ENCODE assay signal across 22 cellular contexts in genomic region chr9:18747590-18747989, GRCh38.
DNase-seq lines count a peak whose midpoint lies in the region; ATAC-seq, FAIRE-seq and TF ChIP-seq lines count a peak whose summit lies in the region.
"Had no signal": no experiment of that assay in that cellular context is flagged by ENCODE, and none has a peak within 500 bp of the region (broad histone marks: within the 10 kb centered on the region; RNA-seq: fewer than 3 reads in every experiment).

No MANE protein-coding gene starts in this region.

- H3K4me3 Mint-ChIP-seq in WTC11 = no peak overlapping the region
- H3K4me3 Mint-ChIP-seq in chondrocyte (ENCODE audit: unreplicated experiment) = no peak overlapping the region
- H3K4me3 Mint-ChIP-seq: activated CD4-positive, alpha-beta T cell treated with anti-CD3 and anti-CD28 coated beads, Interleukin-2, amount 10 ng/mL, durations not matched to agents 24 days and 14 days; activated naive CD4-positive, alpha-beta T cell treated with anti-CD3 and anti-CD28 coated beads, Interleukin-2, amount 50 U/mL, for 24 hours; CD8-positive, alpha-beta memory T cell; T-helper 17 cell had no signal

- no peak overlapping the region for H3K27ac ChIP-seq in adrenal gland
- no peak overlapping the region for H3K27ac ChIP-seq in upper lobe of right lung
- H3K27ac ChIP-seq: prostate gland, suprapubic skin had no signal

- intact Hi-C loops in adrenal gland (cut with DNase I) (no loop called here), upper lobe of right lung (cut with DNase I) (no loop called here)

- no peak overlapping the region; the same call in 1 of the 2 replicates for H3K27ac Mint-ChIP-seq in WTC11
- no peak overlapping the region for H3K27ac Mint-ChIP-seq in chondrocyte (ENCODE audit: unreplicated experiment)
- H3K27ac Mint-ChIP-seq: activated CD4-positive, alpha-beta T cell treated with anti-CD3 and anti-CD28 coated beads, Interleukin-2, amount 10 ng/mL, durations not matched to agents 24 days and 14 days; activated naive CD4-positive, alpha-beta T cell treated with anti-CD3 and anti-CD28 coated beads, Interleukin-2, amount 50 U/mL, for 24 hours; CD8-positive, alpha-beta memory T cell; T-helper 17 cell had no signal

- H3K4me3 ChIP-seq in adrenal gland (no peak overlapping the region), upper lobe of right lung (no peak overlapping the region)
- H3K4me3 ChIP-seq: Peyer's patch, prostate gland, suprapubic skin had no signal

- no peaks in the 10 kb centered on the region for H3K27me3 Mint-ChIP-seq in WTC11 (ENCODE audit: low read depth)
- no peaks in the 10 kb centered on the region for H3K27me3 Mint-ChIP-seq in chondrocyte (ENCODE audit: low read depth)
- H3K27me3 Mint-ChIP-seq: activated naive CD4-positive, alpha-beta T cell treated with anti-CD3 and anti-CD28 coated beads, Interleukin-2, amount 50 U/mL, for 24 hours had no signal

- peaks cover 3% of the 10 kb centered on the region; the same call in 1 of the 2 replicates for H3K9me3 Mint-ChIP-seq in WTC11
- H3K9me3 Mint-ChIP-seq in chondrocyte (ENCODE audit: low read depth) = peaks cover 3% of the 10 kb centered on the region
- H3K9me3 Mint-ChIP-seq: activated CD4-positive, alpha-beta T cell treated with anti-CD3 and anti-CD28 coated beads, Interleukin-2, amount 10 ng/mL, durations not matched to agents 24 days and 14 days; activated naive CD4-positive, alpha-beta T cell treated with anti-CD3 and anti-CD28 coated beads, Interleukin-2, amount 50 U/mL, for 24 hours; CD8-positive, alpha-beta memory T cell had no signal

- no peaks in the 10 kb centered on the region for H3K27me3 ChIP-seq in adrenal gland
- H3K27me3 ChIP-seq in upper lobe of right lung = no peaks in the 10 kb centered on the region
- H3K27me3 ChIP-seq: Peyer's patch, suprapubic skin had no signal

- CTCF ChIA-PET in WTC11 (lab: Charles Lee) = interaction anchor here (1.4 kb wide), 1 partner anchor 426 kb away, joined by 3 read pairs; no protein-coding TSS in a partner anchor

- H3K9me3 ChIP-seq in adrenal gland (replicated peaks in 1 of 3) (no peaks in the 10 kb centered on the region), upper lobe of right lung (no peaks in the 10 kb centered on the region)
- H3K9me3 ChIP-seq: Peyer's patch, prostate gland, suprapubic skin had no signal

- peak in 4 of 7 donors; percentile 13 to 48 (median 20) for DNase-seq in adrenal gland
- peak; percentile 47 for DNase-seq in globus pallidus (ENCODE audit: low spot score)
- DNase-seq in myocyte (ENCODE audit: low read depth) = peak; percentile 43
- DNase-seq in upper lobe of right lung = no peak
- DNase-seq in WTC11 (ENCODE audit: low spot score) = no peak
- no peak for DNase-seq in GM12891 (ENCODE audit: insufficient read length, low spot score)
- DNase-seq in chondrocyte (ENCODE audit: low spot score) = no peak
- DNase-seq: activated CD4-positive, alpha-beta T cell treated with anti-CD3 and anti-CD28 coated beads, Interleukin-2, amount 10 ng/mL, durations not matched to agents 24 days and 14 days; CD8-positive, alpha-beta memory T cell; effector memory CD4-positive, alpha-beta T cell; GF-D8; NCI-H1436; NCI-H2107; Peyer's patch; stimulated activated CD4-positive, alpha-beta T cell treated with anti-CD3 and anti-CD28 coated beads, Interleukin-1b, Interleukin-23, amount 100 ng/mL, for 48 hours; T-helper 17 cell had no signal

- FAIRE-seq in GM12891 (lab: Jason Lieb, UNC) = no peak
- FAIRE-seq: astrocyte had no signal

- TF ChIP-seq CTCF in adrenal gland (IDR thresholded peaks at IDR 0.05) (no peak), upper lobe of right lung (IDR thresholded peaks at IDR 0.05) (no peak), WTC11 (IDR thresholded peaks at IDR 0.05) (no peak), chondrocyte (IDR thresholded peaks at IDR 0.05) (no peak)

- H3K36me3 Mint-ChIP-seq in WTC11 (no peaks in the 10 kb centered on the region), chondrocyte (ENCODE audit: low read depth) (no peaks in the 10 kb centered on the region)
- H3K36me3 Mint-ChIP-seq: activated naive CD4-positive, alpha-beta T cell treated with anti-CD3 and anti-CD28 coated beads, Interleukin-2, amount 50 U/mL, for 24 hours; CD8-positive, alpha-beta memory T cell had no signal

- TF ChIP-seq POLR2A in adrenal gland (IDR thresholded peaks at IDR 0.05) (no peak), GM12891 (IDR thresholded peaks at IDR 0.05; ENCODE audit: low read depth, low read length) (no peak)

- WGBS in adrenal gland, 4 donors = 52 to 65% (median 53%) methylated on average over 3 of the region's 3 CpGs

- peaks cover 0 to 6% of the 10 kb centered on the region in 2 donors for H3K4me1 ChIP-seq in adrenal gland (replicated peaks in 1 of 2)
- H3K4me1 ChIP-seq in upper lobe of right lung = peaks cover 15% of the 10 kb centered on the region
- H3K4me1 ChIP-seq: Peyer's patch, prostate gland had no signal

- H3K36me3 ChIP-seq in adrenal gland (replicated peaks in 1 of 2) (no peaks in the 10 kb centered on the region), upper lobe of right lung (no peaks in the 10 kb centered on the region)
- H3K36me3 ChIP-seq: Peyer's patch, prostate gland, suprapubic skin had no signal

- POLR2A ChIA-PET in WTC11 (lab: Charles Lee) = no interaction called here

- ATAC-seq in upper lobe of right lung (peak; percentile 35), WTC11 (no peak), HG03045 (IDR thresholded peaks at IDR 0.05; ENCODE audit: unreplicated experiment) (no peak)
- ATAC-seq: esophagus mucosa, T-helper 17 cell had no signal

- H3K4me1 Mint-ChIP-seq in WTC11 = no peaks in the 10 kb centered on the region
- no peaks in the 10 kb centered on the region for H3K4me1 Mint-ChIP-seq in chondrocyte (ENCODE audit: low read depth)
- H3K4me1 Mint-ChIP-seq: activated CD4-positive, alpha-beta T cell treated with anti-CD3 and anti-CD28 coated beads, Interleukin-2, amount 10 ng/mL, durations not matched to agents 24 days and 14 days; activated naive CD4-positive, alpha-beta T cell treated with anti-CD3 and anti-CD28 coated beads, Interleukin-2, amount 50 U/mL, for 24 hours; CD8-positive, alpha-beta memory T cell; T-helper 17 cell had no signal

TF ChIP-seq in WTC11, 78 proteins besides CTCF, POLR2A, EP300 and RAD21 (continues in another document):
- TF ChIP-seq ESRRA (CRISPR knock-in tag; IDR thresholded peaks at IDR 0.05; ENCODE audit: borderline replicate concordance) = no peak
- no peak for TF ChIP-seq ZNF416 (CRISPR knock-in tag; IDR thresholded peaks at IDR 0.05)
- TF ChIP-seq SOX15 (CRISPR knock-in tag; IDR thresholded peaks at IDR 0.05) = no peak
- TF ChIP-seq PREB (CRISPR knock-in tag; IDR thresholded peaks at IDR 0.05; ENCODE audit: borderline replicate concordance) = no peak
- TF ChIP-seq, protein P1, sequence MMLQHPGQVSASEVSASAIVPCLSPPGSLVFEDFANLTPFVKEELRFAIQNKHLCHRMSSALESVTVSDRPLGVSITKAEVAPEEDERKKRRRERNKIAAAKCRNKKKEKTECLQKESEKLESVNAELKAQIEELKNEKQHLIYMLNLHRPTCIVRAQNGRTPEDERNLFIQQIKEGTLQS (CRISPR knock-in tag; conservative IDR thresholded peaks at IDR 0.05) = no peak
- TF ChIP-seq ZMAT4 (CRISPR knock-in tag; IDR thresholded peaks at IDR 0.05) = no peak
- TF ChIP-seq GABPB1 (CRISPR knock-in tag; IDR thresholded peaks at IDR 0.05) = no peak
- TF ChIP-seq HMGA2 (CRISPR knock-in tag; IDR thresholded peaks at IDR 0.05) = no peak

TF ChIP-seq in GM12891, 5 proteins besides CTCF, POLR2A, EP300 and RAD21:
- TF ChIP-seq TAF1 (IDR thresholded peaks at IDR 0.05; ENCODE audit: low read depth, low read length) (no peak), POLR2AphosphoS5 (IDR thresholded peaks at IDR 0.05; ENCODE audit: low read depth, low read length) (no peak), POU2F2 (IDR thresholded peaks at IDR 0.05; ENCODE audit: low read depth, low read length) (no peak), PAX5 (IDR thresholded peaks at IDR 0.05; ENCODE audit: insufficient read depth, low read length, severe bottlenecking) (no peak), SPI1 (IDR thresholded peaks at IDR 0.05; ENCODE audit: low read depth, low read length) (no peak)

Comparison
In these comparisons a context has a peak if more than half of its experiments do, and no peak if none do; other contexts are left out.
1. DNase-seq: peak in adrenal gland (4 of 7), globus pallidus (single experiment) and myocyte (single experiment); none in upper lobe of right lung (single experiment), WTC11 (single experiment), GM12891 (single experiment) and chondrocyte (single experiment).